In genomic region chr7:101677421-101678137, GRCh38 we compare ENCODE assay signal across 13 cellular contexts. TPM values are rescaled to one million over a fixed set of nuclear protein-coding genes. Genes with fewer than 3 reads are reported as not detected.
DNase-seq lines count a peak whose midpoint lies in the region; ATAC-seq and TF ChIP-seq lines count a peak whose summit lies in the region.
"Had no signal": no experiment of that assay in that cellular context is flagged by ENCODE, and none has a peak within 500 bp of the region (broad histone marks: within the 10 kb centered on the region; RNA-seq: fewer than 3 reads in every experiment).

No MANE protein-coding gene starts in this region.

- no peaks in the 10 kb centered on the region for H3K36me3 ChIP-seq in MG63
- no peaks in the 10 kb centered on the region for H3K36me3 ChIP-seq in Peyer's patch
- H3K36me3 ChIP-seq: right lobe of liver had no signal

- H3K9me3 ChIP-seq in MG63 = no peaks in the 10 kb centered on the region
- H3K9me3 ChIP-seq in Peyer's patch = no peaks in the 10 kb centered on the region
- H3K9me3 ChIP-seq: right lobe of liver had no signal

- H3K4me1 ChIP-seq in Peyer's patch = peaks cover 0 to 4% (median 0%) of the 10 kb centered on the region in 4 donors
- H3K4me1 ChIP-seq: Caco-2, right lobe of liver had no signal

- DNase-seq in ELR (ENCODE audit: low read depth) = peak; percentile 73
- DNase-seq in MG63 = peak; percentile 64
- peak; percentile 31 for DNase-seq in astrocyte of the hippocampus (ENCODE audit: low read depth, low spot score)
- peak; percentile 36 for DNase-seq in myocyte (ENCODE audit: low read depth)
- DNase-seq in NCI-H2107 treated with DMSO at 0.1 percent for 48 hours (lab: John Stamatoyannopoulos, UW; ENCODE audit: unreplicated experiment) = no peak
- no peak for DNase-seq in Peyer's patch
- DNase-seq: activated naive CD4-positive, alpha-beta T cell; Caco-2; NCI-H1694; right lobe of liver; T-helper 17 cell had no signal

- TF ChIP-seq CTCF in Peyer's patch (IDR thresholded peaks at IDR 0.05) = no peak

- H3K4me3 ChIP-seq in MG63 (no peak overlapping the region), Peyer's patch (no peak overlapping the region)
- H3K4me3 ChIP-seq: right lobe of liver had no signal

- H3K27me3 ChIP-seq in MG63 (no peaks in the 10 kb centered on the region), Peyer's patch (no peaks in the 10 kb centered on the region)
- H3K27me3 ChIP-seq: right lobe of liver had no signal

- no peak for ATAC-seq in HG02642 (IDR thresholded peaks at IDR 0.05; ENCODE audit: poor library complexity, unreplicated experiment)
- ATAC-seq: right lobe of liver, T-helper 17 cell had no signal

- no peak overlapping the region for H3K27ac ChIP-seq in Peyer's patch
- H3K27ac ChIP-seq: right lobe of liver had no signal

- TF ChIP-seq POLR2A in Peyer's patch (IDR thresholded peaks at IDR 0.05) = no peak

RNA-seq across cellular contexts. Expression of gene MYL10, which starts 48.5 kb away (rescaled TPM):
- not detected in 2 replicates for total RNA-seq in MG63 (2014; rRNA removed; shearing (Covaris generic); ENCODE audit: low replicate concordance)
- total RNA-seq in myocyte = 0.31 TPM in 1 of 2 replicates, not detected in the other
- polyA plus RNA-seq in myocyte (2012) = 2.9 TPM
- total RNA-seq in Peyer's patch = not detected
- total RNA-seq: Caco-2, HT-29, right lobe of liver, T-helper 17 cell had no signal

Comparison
In these comparisons a context has a peak if more than half of its experiments do, and no peak if none do; other contexts are left out.
1. DNase-seq: peak in ELR (single experiment), MG63 (single experiment), astrocyte of the hippocampus (single experiment) and myocyte (single experiment); none in NCI-H2107 treated with DMSO at 0.1 percent for 48 hours (single experiment) and Peyer's patch (0 of 3).